ENCODE assay signal across 8 cellular contexts in genomic region chr10:97335188-97335619, GRCh38. TPM values are rescaled to one million over a fixed set of nuclear protein-coding genes. Genes with fewer than 3 reads are reported as not detected.
DNase-seq lines count a peak whose midpoint lies in the region; ATAC-seq and TF ChIP-seq lines count a peak whose summit lies in the region.

No MANE protein-coding gene starts in this region.

- H3K27ac ChIP-seq in C4-2B = peak overlapping the region; percentile 96
- H3K27ac ChIP-seq in KMS-11 = peak overlapping the region; percentile 73; the same call in 1 of the 2 replicates
- peak overlapping the region; percentile 94 for H3K27ac ChIP-seq in ectodermal cell (ENCODE audit: insufficient read depth, low read depth, low read length, poor library complexity, severe bottlenecking)
- H3K27ac ChIP-seq in neuronal stem cell (replicated peaks; ENCODE audit: low read length) = no peak overlapping the region

- DNase-seq in neuronal stem cell (ENCODE audit: low spot score) (no peak), NCI-H187 (lab: John Stamatoyannopoulos, UW) (no peak), NCI-H2107 (lab: John Stamatoyannopoulos, UW) (no peak), NCI-H1048 (lab: John Stamatoyannopoulos, UW) (no peak)

- H3K4me1 ChIP-seq in KMS-11 (ENCODE audit: low read depth, poor library complexity, severe bottlenecking) (peaks cover 22% of the 10 kb centered on the region), ectodermal cell (ENCODE audit: control insufficient read depth, insufficient read depth, low read length) (peaks cover 20% of the 10 kb centered on the region), neuronal stem cell (ENCODE audit: control insufficient read depth in 2 of 2, insufficient read depth in 1 of 2, low read depth in 1 of 2, low read length in 2 of 2) (peaks cover 20 to 32% of the 10 kb centered on the region in 2 donors)

- H3K4me3 ChIP-seq in KMS-11 (IDR thresholded peaks at IDR 0.05; ENCODE audit: insufficient read depth, low read depth, low read length) = no peak overlapping the region
- peak overlapping the region; percentile 72 for H3K4me3 ChIP-seq in ectodermal cell (ENCODE audit: insufficient read depth, low read depth, low read length)
- peak overlapping the region in 1 of 2 donors; percentile 84 for H3K4me3 ChIP-seq in neuronal stem cell (ENCODE audit: low read length in 2 of 2)

- H3K36me3 ChIP-seq in KMS-11 (ENCODE audit: insufficient read depth) (no peaks in the 10 kb centered on the region), ectodermal cell (ENCODE audit: control insufficient read depth, insufficient read depth, low read length) (no peaks in the 10 kb centered on the region), neuronal stem cell (replicated peaks in 1 of 2; ENCODE audit: control insufficient read depth in 2 of 2, insufficient read depth in 2 of 2, low read length in 2 of 2) (peaks cover 0 to 5% of the 10 kb centered on the region in 2 donors)

- TF ChIP-seq CTCF in C4-2B (conservative IDR thresholded peaks at IDR 0.05) = no peak
- TF ChIP-seq CTCF in KMS-11 (conservative IDR thresholded peaks at IDR 0.05; ENCODE audit: low read depth, low read length) = no peak

- no peak for ATAC-seq in HG03521 (IDR thresholded peaks at IDR 0.05; ENCODE audit: unreplicated experiment)

- no peak overlapping the region for H4K91ac ChIP-seq in neuronal stem cell (ENCODE audit: low read depth, low read length, poor library complexity)

- H3K79me1 ChIP-seq in neuronal stem cell (ENCODE audit: low read depth, low read length) = no peaks in the 10 kb centered on the region

- H3K9ac ChIP-seq in KMS-11 (peak overlapping the region; percentile 92), neuronal stem cell (ENCODE audit: low read depth, low read length, poor library complexity) (no peak overlapping the region)

- no peak overlapping the region for H2BK15ac ChIP-seq in neuronal stem cell (ENCODE audit: low read length)

- no peak overlapping the region for H2BK5ac ChIP-seq in neuronal stem cell (ENCODE audit: low read length)

- H3K18ac ChIP-seq in neuronal stem cell (ENCODE audit: low read length) = no peak overlapping the region

- no peak overlapping the region for H2BK120ac ChIP-seq in neuronal stem cell (ENCODE audit: low read depth, low read length)

- no peak overlapping the region for H2AK5ac ChIP-seq in neuronal stem cell (ENCODE audit: low read depth, low read length)

- peaks cover 38% of the 10 kb centered on the region for H3K79me2 ChIP-seq in KMS-11 (ENCODE audit: insufficient read depth, low read depth)

- H3K9me3 ChIP-seq in ectodermal cell (ENCODE audit: control insufficient read depth, low read length) = no peaks in the 10 kb centered on the region
- H3K9me3 ChIP-seq in neuronal stem cell (replicated peaks in 1 of 2; ENCODE audit: control insufficient read depth in 2 of 2, insufficient read depth in 1 of 2, low read depth in 1 of 2, low read length in 2 of 2) = no peaks in the 10 kb centered on the region

- H3K27me3 ChIP-seq in KMS-11 (ENCODE audit: insufficient read depth, low read depth) = no peaks in the 10 kb centered on the region; the same call in 1 of the 2 replicates
- H3K27me3 ChIP-seq in ectodermal cell (ENCODE audit: control insufficient read depth, insufficient read depth, low read length, poor library complexity, severe bottlenecking) = peaks cover 51% of the 10 kb centered on the region
- peaks cover 0 to 29% (median 8%) of the 10 kb centered on the region in 3 experiments for H3K27me3 ChIP-seq in neuronal stem cell (ENCODE audit: control insufficient read depth in 3 of 3, insufficient read depth in 3 of 3, low read depth in 1 of 3, low read length in 3 of 3)

- 37 to 40% methylated on average over 23 to 24 of the region's 25 CpGs for WGBS in ectodermal cell, 2 experiments
- WGBS in neuronal stem cell (ENCODE audit: extremely low coverage in 2 of 2, insufficient read length in 2 of 2, insufficient replicate concordance in 1 of 2), 2 donors = no CpG with 5 or more reads among the region's 25 CpGs

- H2BK12ac ChIP-seq in neuronal stem cell (ENCODE audit: low read length) = no peak overlapping the region

- H3K23ac ChIP-seq in neuronal stem cell (ENCODE audit: low read depth, low read length, poor library complexity) = no peak overlapping the region

- H2AFZ ChIP-seq in KMS-11 (ENCODE audit: low read depth) = peak overlapping the region; percentile 81
- peak overlapping the region; percentile 100 for H2AFZ ChIP-seq in neuronal stem cell (ENCODE audit: low read length)

- no peak overlapping the region for H3K14ac ChIP-seq in neuronal stem cell (ENCODE audit: low read length)

- no peaks in the 10 kb centered on the region for H4K20me1 ChIP-seq in KMS-11 (ENCODE audit: insufficient read depth)

- peak overlapping the region; percentile 63; the same call in 1 of the 2 replicates for H3K4me2 ChIP-seq in KMS-11
- H3K4me2 ChIP-seq in neuronal stem cell (ENCODE audit: insufficient read depth, low read length, poor library complexity, severe bottlenecking) = peak overlapping the region; percentile 89

- H4K8ac ChIP-seq in neuronal stem cell (ENCODE audit: low read depth, low read length) = no peak overlapping the region

- H3K4ac ChIP-seq in neuronal stem cell (ENCODE audit: low read length) = no peak overlapping the region

RNA-seq across cellular contexts. Expression of gene FRAT2, which starts 0.7 kb away (rescaled TPM):
- 14.5 TPM for polyA plus RNA-seq in ectodermal cell (2013, experiment 1 of 4)
- polyA plus RNA-seq in ectodermal cell (2013, experiment 2 of 4) = 15.1 TPM
- polyA plus RNA-seq in ectodermal cell (2013, experiment 3 of 4) = 11.2 TPM
- polyA plus RNA-seq in ectodermal cell (2013, experiment 4 of 4) = 13.9 TPM
- 6.9 TPM for polyA plus RNA-seq in neuronal stem cell (2013, experiment 1 of 2)
- 7.3 TPM for polyA plus RNA-seq in neuronal stem cell (2013, experiment 2 of 2)

RNA-seq across cellular contexts. Expression of gene FRAT1, which starts 16.1 kb away (rescaled TPM):
- polyA plus RNA-seq in ectodermal cell (2013, experiment 1 of 4) = 3.9 TPM
- polyA plus RNA-seq in ectodermal cell (2013, experiment 2 of 4) = 4.7 TPM
- polyA plus RNA-seq in ectodermal cell (2013, experiment 3 of 4) = 3.5 TPM
- polyA plus RNA-seq in ectodermal cell (2013, experiment 4 of 4) = 4.1 TPM
- 1.8 TPM for polyA plus RNA-seq in neuronal stem cell (2013, experiment 1 of 2)
- 1.8 TPM for polyA plus RNA-seq in neuronal stem cell (2013, experiment 2 of 2)

RNA-seq across cellular contexts. Expression of gene ARHGAP19, which starts 42.8 kb away (rescaled TPM):
- 35.1 TPM for polyA plus RNA-seq in ectodermal cell (2013, experiment 1 of 4)
- polyA plus RNA-seq in ectodermal cell (2013, experiment 2 of 4) = 32.4 TPM
- 30.0 TPM for polyA plus RNA-seq in ectodermal cell (2013, experiment 3 of 4)
- polyA plus RNA-seq in ectodermal cell (2013, experiment 4 of 4) = 30.6 TPM
- 32.1 TPM for polyA plus RNA-seq in neuronal stem cell (2013, experiment 1 of 2)
- polyA plus RNA-seq in neuronal stem cell (2013, experiment 2 of 2) = 34.3 TPM
